1 cellular context compared by ENCODE assay signal in the genomic region with DNA sequence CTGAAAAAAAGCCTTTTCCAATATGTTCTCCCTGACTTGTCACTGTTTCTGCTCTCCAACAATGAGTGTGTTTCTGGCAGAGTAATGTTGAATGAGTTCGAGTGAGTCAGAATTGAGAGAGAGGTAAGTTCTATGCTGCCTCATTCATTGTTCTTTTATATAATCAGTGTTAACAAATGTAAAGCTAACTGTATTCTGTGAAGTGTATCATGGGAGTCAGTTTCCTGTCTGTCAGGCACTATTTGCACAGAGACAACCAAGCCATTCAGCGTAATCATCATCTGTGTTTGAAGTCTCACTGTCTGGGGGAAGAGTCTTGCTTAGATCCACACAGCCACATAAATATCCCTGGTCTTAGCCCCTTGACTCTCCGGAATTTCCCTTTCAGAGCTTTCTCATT.
TF ChIP-seq lines count a peak whose summit lies in the region.

No MANE protein-coding gene starts in this region.

TF ChIP-seq in HepG2, 621 proteins besides CTCF, POLR2A, EP300 and RAD21 (continued from another document and continues in another):
- TF ChIP-seq, protein P1, sequence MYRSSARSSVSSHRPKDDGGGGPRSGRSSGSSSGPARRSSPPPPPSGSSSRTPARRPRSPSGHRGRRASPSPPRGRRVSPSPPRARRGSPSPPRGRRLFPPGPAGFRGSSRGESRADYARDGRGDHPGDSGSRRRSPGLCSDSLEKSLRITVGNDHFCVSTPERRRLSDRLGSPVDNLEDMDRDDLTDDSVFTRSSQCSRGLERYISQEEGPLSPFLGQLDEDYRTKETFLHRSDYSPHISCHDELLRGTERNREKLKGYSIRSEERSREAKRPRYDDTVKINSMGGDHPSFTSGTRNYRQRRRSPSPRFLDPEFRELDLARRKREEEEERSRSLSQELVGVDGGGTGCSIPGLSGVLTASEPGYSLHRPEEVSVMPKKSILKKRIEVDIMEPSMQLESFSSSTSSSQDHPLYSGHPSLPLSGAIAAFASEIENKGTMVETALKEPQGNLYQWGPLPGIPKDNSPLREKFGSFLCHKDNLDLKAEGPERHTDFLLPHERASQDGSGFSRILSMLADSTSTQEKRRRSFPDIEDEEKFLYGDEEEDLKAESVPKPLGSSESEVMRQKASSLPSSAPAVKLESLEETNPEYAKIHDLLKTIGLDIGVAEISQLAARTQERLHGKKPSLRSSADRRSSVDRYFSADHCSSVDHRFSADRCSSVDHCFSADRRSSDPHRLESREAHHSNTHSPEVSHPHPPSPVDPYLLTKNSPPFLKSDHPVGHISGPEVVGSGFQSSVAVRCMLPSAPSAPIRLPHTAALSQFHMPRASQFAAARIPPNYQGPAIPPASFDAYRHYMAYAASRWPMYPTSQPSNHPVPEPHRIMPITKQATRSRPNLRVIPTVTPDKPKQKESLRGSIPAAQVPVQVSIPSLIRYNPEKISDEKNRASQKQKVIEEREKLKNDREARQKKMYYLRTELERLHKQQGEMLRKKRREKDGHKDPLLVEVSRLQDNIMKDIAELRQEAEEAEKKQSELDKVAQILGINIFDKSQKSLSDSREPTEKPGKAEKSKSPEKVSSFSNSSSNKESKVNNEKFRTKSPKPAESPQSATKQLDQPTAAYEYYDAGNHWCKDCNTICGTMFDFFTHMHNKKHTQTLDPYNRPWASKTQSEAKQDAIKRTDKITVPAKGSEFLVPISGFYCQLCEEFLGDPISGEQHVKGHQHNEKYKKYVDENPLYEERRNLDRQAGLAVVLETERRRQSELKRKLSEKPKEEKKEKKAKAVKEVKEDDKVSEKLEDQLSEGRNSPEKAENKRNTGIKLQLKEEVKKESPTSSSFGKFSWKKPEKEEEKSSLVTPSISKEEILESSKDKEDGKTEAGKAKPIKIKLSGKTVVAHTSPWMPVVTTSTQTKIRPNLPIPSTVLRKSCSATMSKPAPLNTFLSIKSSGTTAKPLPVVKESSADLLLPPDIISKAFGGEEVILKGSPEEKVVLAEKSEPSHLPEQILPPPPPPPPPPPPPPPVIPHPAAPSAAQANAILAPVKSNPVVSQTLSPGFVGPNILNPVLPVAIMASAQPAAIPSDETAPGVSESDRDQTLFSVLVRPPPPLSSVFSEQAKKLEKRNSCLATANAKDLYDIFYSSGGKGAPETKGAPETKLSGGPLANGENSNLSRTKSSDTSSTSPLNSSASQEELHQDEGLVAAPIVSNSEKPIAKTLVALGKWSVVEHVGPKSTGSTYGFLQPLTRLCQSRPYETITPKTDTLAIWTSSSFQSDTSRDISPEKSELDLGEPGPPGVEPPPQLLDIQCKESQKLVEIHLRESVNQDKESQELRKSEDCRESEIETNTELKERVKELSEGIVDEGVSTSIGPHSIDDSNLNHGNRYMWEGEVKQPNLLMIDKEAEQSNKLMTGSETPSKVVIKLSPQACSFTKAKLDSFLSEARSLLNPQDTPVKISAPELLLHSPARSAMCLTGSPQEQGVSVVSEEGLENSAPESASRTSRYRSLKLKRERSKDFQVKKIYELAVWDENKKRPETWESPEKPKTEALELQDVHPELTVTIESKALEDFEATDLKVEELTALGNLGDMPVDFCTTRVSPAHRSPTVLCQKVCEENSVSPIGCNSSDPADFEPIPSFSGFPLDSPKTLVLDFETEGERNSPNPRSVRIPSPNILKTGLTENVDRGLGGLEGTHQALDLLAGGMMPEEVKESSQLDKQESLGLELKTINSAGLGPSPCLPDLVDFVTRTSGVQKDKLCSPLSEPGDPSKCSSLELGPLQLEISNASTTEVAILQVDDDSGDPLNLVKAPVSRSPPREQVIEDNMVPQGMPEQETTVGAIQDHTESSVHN (CRISPR knock-in tag; IDR thresholded peaks at IDR 0.05): no peak
- TF ChIP-seq, protein P2, sequence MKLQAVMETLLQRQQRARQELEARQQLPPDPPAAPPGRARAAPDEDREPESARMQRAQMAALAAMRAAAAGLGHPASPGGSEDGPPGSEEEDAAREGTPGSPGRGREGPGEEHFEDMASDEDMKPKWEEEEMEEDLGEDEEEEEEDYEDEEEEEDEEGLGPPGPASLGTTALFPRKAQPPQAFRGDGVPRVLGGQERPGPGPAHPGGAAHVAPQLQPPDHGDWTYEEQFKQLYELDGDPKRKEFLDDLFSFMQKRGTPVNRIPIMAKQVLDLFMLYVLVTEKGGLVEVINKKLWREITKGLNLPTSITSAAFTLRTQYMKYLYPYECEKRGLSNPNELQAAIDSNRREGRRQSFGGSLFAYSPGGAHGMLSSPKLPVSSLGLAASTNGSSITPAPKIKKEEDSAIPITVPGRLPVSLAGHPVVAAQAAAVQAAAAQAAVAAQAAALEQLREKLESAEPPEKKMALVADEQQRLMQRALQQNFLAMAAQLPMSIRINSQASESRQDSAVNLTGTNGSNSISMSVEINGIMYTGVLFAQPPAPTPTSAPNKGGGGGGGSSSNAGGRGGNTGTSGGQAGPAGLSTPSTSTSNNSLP (IDR thresholded peaks at IDR 0.05; ENCODE audit: low read depth, low read length): peak; percentile 87
- TF ChIP-seq ZNF225 (CRISPR knock-in tag; IDR thresholded peaks at IDR 0.05): no peak
- peak; percentile 92 for TF ChIP-seq ETV5 (CRISPR knock-in tag; IDR thresholded peaks at IDR 0.05; ENCODE audit: borderline replicate concordance)
- 0 out of 2 replicates have a peak, but pooled peaks have one; percentile 25 for TF ChIP-seq HHEX (CRISPR knock-in tag; IDR thresholded peaks at IDR 0.05)
- peak; percentile 46; the same call in 1 of the 2 replicates for TF ChIP-seq ZNF580 (CRISPR knock-in tag; IDR thresholded peaks at IDR 0.05; ENCODE audit: borderline replicate concordance, low read depth)
- TF ChIP-seq TBX3 (IDR thresholded peaks at IDR 0.05; ENCODE audit: borderline replicate concordance): peak; percentile 44; the same call in 1 of the 2 replicates
- no peak for TF ChIP-seq ZBTB38 (CRISPR knock-in tag; IDR thresholded peaks at IDR 0.05)
- peak in 1 of 2 experiments; percentile 47; a peak in 1 of 4 replicates for TF ChIP-seq HMGXB4 (CRISPR knock-in tag; IDR thresholded peaks at IDR 0.05; ENCODE audit: borderline replicate concordance in 1 of 2, low read depth in 1 of 2)
- TF ChIP-seq, protein P3, sequence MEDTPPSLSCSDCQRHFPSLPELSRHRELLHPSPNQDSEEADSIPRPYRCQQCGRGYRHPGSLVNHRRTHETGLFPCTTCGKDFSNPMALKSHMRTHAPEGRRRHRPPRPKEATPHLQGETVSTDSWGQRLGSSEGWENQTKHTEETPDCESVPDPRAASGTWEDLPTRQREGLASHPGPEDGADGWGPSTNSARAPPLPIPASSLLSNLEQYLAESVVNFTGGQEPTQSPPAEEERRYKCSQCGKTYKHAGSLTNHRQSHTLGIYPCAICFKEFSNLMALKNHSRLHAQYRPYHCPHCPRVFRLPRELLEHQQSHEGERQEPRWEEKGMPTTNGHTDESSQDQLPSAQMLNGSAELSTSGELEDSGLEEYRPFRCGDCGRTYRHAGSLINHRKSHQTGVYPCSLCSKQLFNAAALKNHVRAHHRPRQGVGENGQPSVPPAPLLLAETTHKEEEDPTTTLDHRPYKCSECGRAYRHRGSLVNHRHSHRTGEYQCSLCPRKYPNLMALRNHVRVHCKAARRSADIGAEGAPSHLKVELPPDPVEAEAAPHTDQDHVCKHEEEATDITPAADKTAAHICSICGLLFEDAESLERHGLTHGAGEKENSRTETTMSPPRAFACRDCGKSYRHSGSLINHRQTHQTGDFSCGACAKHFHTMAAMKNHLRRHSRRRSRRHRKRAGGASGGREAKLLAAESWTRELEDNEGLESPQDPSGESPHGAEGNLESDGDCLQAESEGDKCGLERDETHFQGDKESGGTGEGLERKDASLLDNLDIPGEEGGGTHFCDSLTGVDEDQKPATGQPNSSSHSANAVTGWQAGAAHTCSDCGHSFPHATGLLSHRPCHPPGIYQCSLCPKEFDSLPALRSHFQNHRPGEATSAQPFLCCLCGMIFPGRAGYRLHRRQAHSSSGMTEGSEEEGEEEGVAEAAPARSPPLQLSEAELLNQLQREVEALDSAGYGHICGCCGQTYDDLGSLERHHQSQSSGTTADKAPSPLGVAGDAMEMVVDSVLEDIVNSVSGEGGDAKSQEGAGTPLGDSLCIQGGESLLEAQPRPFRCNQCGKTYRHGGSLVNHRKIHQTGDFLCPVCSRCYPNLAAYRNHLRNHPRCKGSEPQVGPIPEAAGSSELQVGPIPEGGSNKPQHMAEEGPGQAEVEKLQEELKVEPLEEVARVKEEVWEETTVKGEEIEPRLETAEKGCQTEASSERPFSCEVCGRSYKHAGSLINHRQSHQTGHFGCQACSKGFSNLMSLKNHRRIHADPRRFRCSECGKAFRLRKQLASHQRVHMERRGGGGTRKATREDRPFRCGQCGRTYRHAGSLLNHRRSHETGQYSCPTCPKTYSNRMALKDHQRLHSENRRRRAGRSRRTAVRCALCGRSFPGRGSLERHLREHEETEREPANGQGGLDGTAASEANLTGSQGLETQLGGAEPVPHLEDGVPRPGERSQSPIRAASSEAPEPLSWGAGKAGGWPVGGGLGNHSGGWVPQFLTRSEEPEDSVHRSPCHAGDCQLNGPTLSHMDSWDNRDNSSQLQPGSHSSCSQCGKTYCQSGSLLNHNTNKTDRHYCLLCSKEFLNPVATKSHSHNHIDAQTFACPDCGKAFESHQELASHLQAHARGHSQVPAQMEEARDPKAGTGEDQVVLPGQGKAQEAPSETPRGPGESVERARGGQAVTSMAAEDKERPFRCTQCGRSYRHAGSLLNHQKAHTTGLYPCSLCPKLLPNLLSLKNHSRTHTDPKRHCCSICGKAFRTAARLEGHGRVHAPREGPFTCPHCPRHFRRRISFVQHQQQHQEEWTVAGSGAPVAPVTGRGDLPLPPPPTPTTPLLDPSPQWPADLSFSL (CRISPR knock-in tag; IDR thresholded peaks at IDR 0.05): 0 out of 2 replicates have a peak, but pooled peaks have one; percentile 17
- TF ChIP-seq ZNF512 (CRISPR knock-in tag; IDR thresholded peaks at IDR 0.05): no peak
- peak; percentile 86 for TF ChIP-seq TARDBP (CRISPR knock-in tag; IDR thresholded peaks at IDR 0.05)
- TF ChIP-seq, protein P4, sequence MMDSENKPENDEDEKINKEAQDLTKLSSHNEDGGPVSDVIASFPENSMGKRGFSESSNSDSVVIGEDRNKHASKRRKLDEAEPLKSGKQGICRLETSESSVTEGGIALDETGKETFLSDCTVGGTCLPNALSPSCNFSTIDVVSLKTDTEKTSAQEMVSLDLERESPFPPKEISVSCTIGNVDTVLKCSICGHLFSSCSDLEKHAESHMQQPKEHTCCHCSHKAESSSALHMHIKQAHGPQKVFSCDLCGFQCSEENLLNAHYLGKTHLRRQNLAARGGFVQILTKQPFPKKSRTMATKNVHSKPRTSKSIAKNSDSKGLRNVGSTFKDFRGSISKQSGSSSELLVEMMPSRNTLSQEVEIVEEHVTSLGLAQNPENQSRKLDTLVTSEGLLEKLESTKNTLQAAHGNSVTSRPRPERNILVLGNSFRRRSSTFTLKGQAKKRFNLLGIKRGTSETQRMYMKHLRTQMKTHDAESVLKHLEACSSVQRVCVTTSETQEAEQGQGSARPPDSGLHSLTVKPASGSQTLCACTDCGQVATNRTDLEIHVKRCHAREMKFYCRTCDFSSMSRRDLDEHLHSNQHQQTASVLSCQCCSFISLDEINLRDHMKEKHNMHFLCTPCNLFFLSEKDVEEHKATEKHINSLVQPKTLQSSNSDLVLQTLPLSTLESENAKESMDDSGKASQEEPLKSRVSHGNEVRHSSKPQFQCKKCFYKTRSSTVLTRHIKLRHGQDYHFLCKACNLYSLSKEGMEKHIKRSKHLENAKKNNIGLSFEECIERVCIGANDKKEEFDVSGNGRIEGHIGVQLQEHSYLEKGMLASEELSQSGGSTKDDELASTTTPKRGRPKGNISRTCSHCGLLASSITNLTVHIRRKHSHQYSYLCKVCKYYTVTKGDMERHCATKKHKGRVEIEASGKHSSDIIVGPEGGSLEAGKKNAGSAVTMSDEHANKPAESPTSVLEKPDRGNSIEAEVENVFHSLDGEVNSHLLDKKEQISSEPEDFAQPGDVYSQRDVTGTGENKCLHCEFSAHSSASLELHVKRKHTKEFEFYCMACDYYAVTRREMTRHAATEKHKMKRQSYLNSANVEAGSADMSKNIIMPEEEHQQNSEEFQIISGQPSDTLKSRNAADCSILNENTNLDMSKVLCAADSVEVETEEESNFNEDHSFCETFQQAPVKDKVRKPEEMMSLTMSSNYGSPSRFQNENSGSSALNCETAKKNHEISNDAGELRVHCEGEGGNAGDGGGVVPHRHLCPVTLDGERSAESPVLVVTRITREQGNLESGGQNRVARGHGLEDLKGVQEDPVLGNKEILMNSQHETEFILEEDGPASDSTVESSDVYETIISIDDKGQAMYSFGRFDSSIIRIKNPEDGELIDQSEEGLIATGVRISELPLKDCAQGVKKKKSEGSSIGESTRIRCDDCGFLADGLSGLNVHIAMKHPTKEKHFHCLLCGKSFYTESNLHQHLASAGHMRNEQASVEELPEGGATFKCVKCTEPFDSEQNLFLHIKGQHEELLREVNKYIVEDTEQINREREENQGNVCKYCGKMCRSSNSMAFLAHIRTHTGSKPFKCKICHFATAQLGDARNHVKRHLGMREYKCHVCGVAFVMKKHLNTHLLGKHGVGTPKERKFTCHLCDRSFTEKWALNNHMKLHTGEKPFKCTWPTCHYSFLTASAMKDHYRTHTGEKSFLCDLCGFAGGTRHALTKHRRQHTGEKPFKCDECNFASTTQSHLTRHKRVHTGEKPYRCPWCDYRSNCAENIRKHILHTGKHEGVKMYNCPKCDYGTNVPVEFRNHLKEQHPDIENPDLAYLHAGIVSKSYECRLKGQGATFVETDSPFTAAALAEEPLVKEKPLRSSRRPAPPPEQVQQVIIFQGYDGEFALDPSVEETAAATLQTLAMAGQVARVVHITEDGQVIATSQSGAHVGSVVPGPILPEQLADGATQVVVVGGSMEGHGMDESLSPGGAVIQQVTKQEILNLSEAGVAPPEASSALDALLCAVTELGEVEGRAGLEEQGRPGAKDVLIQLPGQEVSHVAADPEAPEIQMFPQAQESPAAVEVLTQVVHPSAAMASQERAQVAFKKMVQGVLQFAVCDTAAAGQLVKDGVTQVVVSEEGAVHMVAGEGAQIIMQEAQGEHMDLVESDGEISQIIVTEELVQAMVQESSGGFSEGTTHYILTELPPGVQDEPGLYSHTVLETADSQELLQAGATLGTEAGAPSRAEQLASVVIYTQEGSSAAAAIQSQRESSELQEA (CRISPR knock-in tag; IDR thresholded peaks at IDR 0.05; ENCODE audit: not compliant biosample characterization): no peak
- no peak for TF ChIP-seq CCDC6 (CRISPR knock-in tag; IDR thresholded peaks at IDR 0.05)
